In genomic region chr6:152161501-152161900, GRCh38 we compare ENCODE assay signal across 1 cellular context.
A peak's percentile ranks its signal among the peaks of the same experiment; 100 is the strongest.
TF ChIP-seq lines count a peak whose summit lies in the region.

No MANE protein-coding gene starts in this region.

TF ChIP-seq in GM12878, 131 proteins besides CTCF, POLR2A, EP300 and RAD21 (continued from another document and continues in another):
- TF ChIP-seq, protein P1, sequence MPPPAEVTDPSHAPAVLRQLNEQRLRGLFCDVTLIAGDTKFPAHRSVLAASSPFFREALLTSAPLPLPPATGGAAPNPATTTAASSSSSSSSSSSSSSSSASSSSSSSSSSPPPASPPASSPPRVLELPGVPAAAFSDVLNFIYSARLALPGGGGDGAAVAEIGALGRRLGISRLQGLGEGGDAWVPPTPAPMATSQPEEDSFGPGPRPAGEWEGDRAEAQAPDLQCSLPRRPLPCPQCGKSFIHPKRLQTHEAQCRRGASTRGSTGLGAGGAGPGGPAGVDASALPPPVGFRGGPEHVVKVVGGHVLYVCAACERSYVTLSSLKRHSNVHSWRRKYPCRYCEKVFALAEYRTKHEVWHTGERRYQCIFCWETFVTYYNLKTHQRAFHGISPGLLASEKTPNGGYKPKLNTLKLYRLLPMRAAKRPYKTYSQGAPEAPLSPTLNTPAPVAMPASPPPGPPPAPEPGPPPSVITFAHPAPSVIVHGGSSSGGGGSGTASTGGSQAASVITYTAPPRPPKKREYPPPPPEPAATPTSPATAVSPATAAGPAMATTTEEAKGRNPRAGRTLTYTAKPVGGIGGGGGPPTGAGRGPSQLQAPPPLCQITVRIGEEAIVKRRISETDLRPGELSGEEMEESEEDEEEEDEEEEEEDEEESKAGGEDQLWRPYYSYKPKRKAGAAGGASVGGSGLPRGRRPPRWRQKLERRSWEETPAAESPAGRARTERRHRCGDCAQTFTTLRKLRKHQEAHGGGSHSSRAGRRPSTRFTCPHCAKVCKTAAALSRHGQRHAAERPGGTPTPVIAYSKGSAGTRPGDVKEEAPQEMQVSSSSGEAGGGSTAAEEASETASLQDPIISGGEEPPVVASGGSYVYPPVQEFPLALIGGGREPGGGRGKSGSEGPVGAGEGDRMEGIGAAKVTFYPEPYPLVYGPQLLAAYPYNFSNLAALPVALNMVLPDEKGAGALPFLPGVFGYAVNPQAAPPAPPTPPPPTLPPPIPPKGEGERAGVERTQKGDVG (CRISPR knock-in tag; IDR thresholded peaks at IDR 0.05): no peak
- TF ChIP-seq PML (IDR thresholded peaks at IDR 0.05; ENCODE audit: low read length): no peak
- no peak for TF ChIP-seq SPI1 (IDR thresholded peaks at IDR 0.05; ENCODE audit: borderline replicate concordance, insufficient read depth, low read depth, low read length)
- TF ChIP-seq NFXL1 (IDR thresholded peaks at IDR 0.05; ENCODE audit: borderline replicate concordance): no peak
- TF ChIP-seq ASH2L (IDR thresholded peaks at IDR 0.05; ENCODE audit: borderline replicate concordance, low read depth): no peak
- TF ChIP-seq, protein P2, sequence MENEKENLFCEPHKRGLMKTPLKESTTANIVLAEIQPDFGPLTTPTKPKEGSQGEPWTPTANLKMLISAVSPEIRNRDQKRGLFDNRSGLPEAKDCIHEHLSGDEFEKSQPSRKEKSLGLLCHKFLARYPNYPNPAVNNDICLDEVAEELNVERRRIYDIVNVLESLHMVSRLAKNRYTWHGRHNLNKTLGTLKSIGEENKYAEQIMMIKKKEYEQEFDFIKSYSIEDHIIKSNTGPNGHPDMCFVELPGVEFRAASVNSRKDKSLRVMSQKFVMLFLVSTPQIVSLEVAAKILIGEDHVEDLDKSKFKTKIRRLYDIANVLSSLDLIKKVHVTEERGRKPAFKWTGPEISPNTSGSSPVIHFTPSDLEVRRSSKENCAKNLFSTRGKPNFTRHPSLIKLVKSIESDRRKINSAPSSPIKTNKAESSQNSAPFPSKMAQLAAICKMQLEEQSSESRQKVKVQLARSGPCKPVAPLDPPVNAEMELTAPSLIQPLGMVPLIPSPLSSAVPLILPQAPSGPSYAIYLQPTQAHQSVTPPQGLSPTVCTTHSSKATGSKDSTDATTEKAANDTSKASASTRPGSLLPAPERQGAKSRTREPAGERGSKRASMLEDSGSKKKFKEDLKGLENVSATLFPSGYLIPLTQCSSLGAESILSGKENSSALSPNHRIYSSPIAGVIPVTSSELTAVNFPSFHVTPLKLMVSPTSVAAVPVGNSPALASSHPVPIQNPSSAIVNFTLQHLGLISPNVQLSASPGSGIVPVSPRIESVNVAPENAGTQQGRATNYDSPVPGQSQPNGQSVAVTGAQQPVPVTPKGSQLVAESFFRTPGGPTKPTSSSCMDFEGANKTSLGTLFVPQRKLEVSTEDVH (IDR thresholded peaks at IDR 0.05; ENCODE audit: low read depth, partially characterized antibody): no peak
- no peak for TF ChIP-seq CHD1 (IDR thresholded peaks at IDR 0.05; ENCODE audit: low read depth, low read length)
- peak; percentile 50 for TF ChIP-seq JUNB (IDR thresholded peaks at IDR 0.05)
- TF ChIP-seq ZNF622 (IDR thresholded peaks at IDR 0.05): no peak
- TF ChIP-seq BRCA1 (IDR thresholded peaks at IDR 0.05; ENCODE audit: low read depth, low read length): no peak
- no peak for TF ChIP-seq RCOR1 (conservative IDR thresholded peaks at IDR 0.05; ENCODE audit: low read depth, low read length)
- no peak for TF ChIP-seq FOXM1 (IDR thresholded peaks at IDR 0.05; ENCODE audit: low read depth, low read length)
- no peak for TF ChIP-seq MYB (IDR thresholded peaks at IDR 0.05; ENCODE audit: borderline replicate concordance, low read depth, low read length)
- TF ChIP-seq MXI1 (IDR thresholded peaks at IDR 0.05; ENCODE audit: low read depth, low read length): no peak
- no peak for TF ChIP-seq CBX5 (IDR thresholded peaks at IDR 0.05; ENCODE audit: low read depth)
- TF ChIP-seq NFYA (IDR thresholded peaks at IDR 0.05; ENCODE audit: borderline replicate concordance, low read depth, low read length): no peak
- TF ChIP-seq YBX1 (IDR thresholded peaks at IDR 0.05): no peak
- no peak; the same call in 1 of the 2 replicates for TF ChIP-seq RELB (IDR thresholded peaks at IDR 0.05; ENCODE audit: low read depth)
- TF ChIP-seq IKZF1 (conservative IDR thresholded peaks at IDR 0.05): peak; percentile 35; the same call in 1 of the 2 replicates
- TF ChIP-seq POLR2AphosphoS2 (IDR thresholded peaks at IDR 0.05; ENCODE audit: low read depth, low read length): no peak
- TF ChIP-seq PAX5 (IDR thresholded peaks at IDR 0.05; ENCODE audit: borderline replicate concordance, low read depth, low read length): no peak
- TF ChIP-seq DPF2 (IDR thresholded peaks at IDR 0.05): 0 out of 2 replicates have a peak, but pooled peaks have one; percentile 21
- TF ChIP-seq, protein P3, sequence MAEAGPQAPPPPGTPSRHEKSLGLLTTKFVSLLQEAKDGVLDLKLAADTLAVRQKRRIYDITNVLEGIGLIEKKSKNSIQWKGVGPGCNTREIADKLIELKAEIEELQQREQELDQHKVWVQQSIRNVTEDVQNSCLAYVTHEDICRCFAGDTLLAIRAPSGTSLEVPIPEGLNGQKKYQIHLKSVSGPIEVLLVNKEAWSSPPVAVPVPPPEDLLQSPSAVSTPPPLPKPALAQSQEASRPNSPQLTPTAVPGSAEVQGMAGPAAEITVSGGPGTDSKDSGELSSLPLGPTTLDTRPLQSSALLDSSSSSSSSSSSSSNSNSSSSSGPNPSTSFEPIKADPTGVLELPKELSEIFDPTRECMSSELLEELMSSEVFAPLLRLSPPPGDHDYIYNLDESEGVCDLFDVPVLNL (IDR thresholded peaks at IDR 0.05; ENCODE audit: low read depth, low read length): no peak
- TF ChIP-seq ZNF687 (IDR thresholded peaks at IDR 0.05): no peak
- TF ChIP-seq SUPT20H (IDR thresholded peaks at IDR 0.05; ENCODE audit: borderline replicate concordance, control insufficient read depth, low read depth, low read length): no peak
- no peak for TF ChIP-seq ZBTB33 (IDR thresholded peaks at IDR 0.05)
- no peak for TF ChIP-seq REST (IDR thresholded peaks at IDR 0.05; ENCODE audit: low read depth, low read length)
- no peak for TF ChIP-seq ZBED1 (IDR thresholded peaks at IDR 0.05; ENCODE audit: borderline replicate concordance)
- no peak for TF ChIP-seq MYC (IDR thresholded peaks at IDR 0.05; ENCODE audit: insufficient read depth, insufficient read length, insufficient replicate concordance, low read length, severe bottlenecking)
- TF ChIP-seq WRNIP1 (IDR thresholded peaks at IDR 0.05; ENCODE audit: borderline replicate concordance, low read depth, low read length): no peak
- TF ChIP-seq ZNF24 (IDR thresholded peaks at IDR 0.05): no peak
- no peak for TF ChIP-seq CREM (IDR thresholded peaks at IDR 0.05; ENCODE audit: low read depth)
- TF ChIP-seq NKRF (conservative IDR thresholded peaks at IDR 0.05): no peak
- TF ChIP-seq IRF4 (IDR thresholded peaks at IDR 0.05; ENCODE audit: low read depth, low read length): 0 out of 2 replicates have a peak, but pooled peaks have one; percentile 19
- no peak for TF ChIP-seq ZNF384 (IDR thresholded peaks at IDR 0.05; ENCODE audit: borderline replicate concordance, low read depth, low read length)
- TF ChIP-seq, protein P4, sequence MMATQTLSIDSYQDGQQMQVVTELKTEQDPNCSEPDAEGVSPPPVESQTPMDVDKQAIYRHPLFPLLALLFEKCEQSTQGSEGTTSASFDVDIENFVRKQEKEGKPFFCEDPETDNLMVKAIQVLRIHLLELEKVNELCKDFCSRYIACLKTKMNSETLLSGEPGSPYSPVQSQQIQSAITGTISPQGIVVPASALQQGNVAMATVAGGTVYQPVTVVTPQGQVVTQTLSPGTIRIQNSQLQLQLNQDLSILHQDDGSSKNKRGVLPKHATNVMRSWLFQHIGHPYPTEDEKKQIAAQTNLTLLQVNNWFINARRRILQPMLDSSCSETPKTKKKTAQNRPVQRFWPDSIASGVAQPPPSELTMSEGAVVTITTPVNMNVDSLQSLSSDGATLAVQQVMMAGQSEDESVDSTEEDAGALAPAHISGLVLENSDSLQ (IDR thresholded peaks at IDR 0.05): no peak
